15 cellular contexts compared by ENCODE assay signal in genomic region chr2:28666496-28667184, GRCh38.
"Had no signal": no experiment of that assay in that cellular context is flagged by ENCODE, and none has a peak within 500 bp of the region (broad histone marks: within the 10 kb centered on the region; RNA-seq: fewer than 3 reads in every experiment).

No MANE protein-coding gene starts in this region.

- H3K9me3 Mint-ChIP-seq: activated T-cell treated with anti-CD3 and anti-CD28 coated beads, Interleukin-2, amount 50 U/mL, for 24 hours; natural killer cell had no signal

- DNase-seq: activated CD4-positive, alpha-beta T cell treated with anti-CD3 and anti-CD28 coated beads, Interleukin-2, amount 50 U/mL, for 48 hours; activated CD8-positive, alpha-beta memory T cell treated with anti-CD3 and anti-CD28 coated beads, Interleukin-2, amount 10 ng/mL, durations not matched to agents 7 days and 5 days; activated effector memory CD4-positive, alpha-beta T cell treated with anti-CD3 and anti-CD28 coated beads, Interleukin-2, amount 50 U/mL, for 16 hours; activated T-cell treated with anti-CD3 and anti-CD28 coated beads, Interleukin-2, amount 50 U/mL, for 24 hours; mammary epithelial cell; mucosa of descending colon; natural killer cell; ovary; SJCRH30; stimulated activated CD4-positive, alpha-beta T cell treated with anti-CD3 and anti-CD28 coated beads, Interleukin-4, amount 100 ng/mL, for 4 hours; stomach had no signal

- H3K27ac ChIP-seq: ovary, SJCRH30, tibial nerve had no signal

- H3K27me3 ChIP-seq: ovary, SJCRH30, stomach, tibial nerve had no signal

- H3K27me3 Mint-ChIP-seq: activated CD8-positive, alpha-beta memory T cell treated with anti-CD3 and anti-CD28 coated beads, Interleukin-2, amount 10 ng/mL, durations not matched to agents 7 days and 5 days; activated naive CD8-positive, alpha-beta T cell; activated T-cell treated with anti-CD3 and anti-CD28 coated beads, Interleukin-2, amount 50 U/mL, for 24 hours had no signal

- H3K27ac Mint-ChIP-seq: activated CD8-positive, alpha-beta memory T cell treated with anti-CD3 and anti-CD28 coated beads, Interleukin-2, amount 10 ng/mL, durations not matched to agents 7 days and 5 days; activated naive CD8-positive, alpha-beta T cell; activated T-cell treated with anti-CD3 and anti-CD28 coated beads, Interleukin-2, amount 50 U/mL, for 24 hours; natural killer cell; T-helper 2 cell treated with Interferon-gamma antibody and Interleukin-4, amounts not matched to agents 5 μg/mL and 100 μg/mL, for 36 hours had no signal

- H3K4me3 ChIP-seq: mucosa of descending colon, ovary, SJCRH30, stomach, tibial nerve had no signal

- H3K9me3 ChIP-seq: mucosa of descending colon, ovary, SJCRH30, stomach, tibial nerve had no signal

- H3K4me1 Mint-ChIP-seq: activated CD8-positive, alpha-beta memory T cell treated with anti-CD3 and anti-CD28 coated beads, Interleukin-2, amount 10 ng/mL, durations not matched to agents 7 days and 5 days; natural killer cell had no signal

- H3K36me3 Mint-ChIP-seq: activated CD8-positive, alpha-beta memory T cell treated with anti-CD3 and anti-CD28 coated beads, Interleukin-2, amount 10 ng/mL, durations not matched to agents 7 days and 5 days; activated naive CD8-positive, alpha-beta T cell; natural killer cell had no signal

- H3K36me3 ChIP-seq: ovary, SJCRH30, stomach, tibial nerve had no signal

- ATAC-seq: activated CD4-positive, CD25-positive, alpha-beta regulatory T cell treated with anti-CD3 and anti-CD28 coated beads, Interleukin-2, amount 50 U/mL, for 24 hours; activated CD8-positive, alpha-beta memory T cell treated with anti-CD3 and anti-CD28 coated beads, Interleukin-2, amount 10 ng/mL, durations not matched to agents 7 days and 5 days; mucosa of descending colon; natural killer cell had no signal

- H3K4me3 Mint-ChIP-seq: activated CD8-positive, alpha-beta memory T cell treated with anti-CD3 and anti-CD28 coated beads, Interleukin-2, amount 10 ng/mL, durations not matched to agents 7 days and 5 days; activated naive CD8-positive, alpha-beta T cell; activated T-cell treated with anti-CD3 and anti-CD28 coated beads, Interleukin-2, amount 50 U/mL, for 24 hours; natural killer cell; T-helper 2 cell treated with Interferon-gamma antibody and Interleukin-4, amounts not matched to agents 5 μg/mL and 100 μg/mL, for 36 hours had no signal
